Comparison of ENCODE assay signal across 22 cellular contexts in genomic region chr18:26802330-26803200, GRCh38.
"Had no signal": no experiment of that assay in that cellular context is flagged by ENCODE, and none has a peak within 500 bp of the region (broad histone marks: within the 10 kb centered on the region; RNA-seq: fewer than 3 reads in every experiment).

No MANE protein-coding gene starts in this region.

- H3K27me3 Mint-ChIP-seq: central memory CD8-positive, alpha-beta T cell; naive thymus-derived CD4-positive, alpha-beta T cell had no signal

- H3K4me1 ChIP-seq: colonic mucosa, gastroesophageal sphincter, heart left ventricle, parathyroid adenoma, sigmoid colon, stomach had no signal

- H3K27ac Mint-ChIP-seq: activated CD4-positive, alpha-beta T cell treated with anti-CD3 and anti-CD28 coated beads, Interleukin-2, amount 10 ng/mL, durations not matched to agents 24 days and 14 days; activated CD8-positive, alpha-beta T cell treated with anti-CD3 and anti-CD28 coated beads, Interleukin-2, amount 10 ng/mL, durations not matched to agents 7 days and 5 days; naive thymus-derived CD4-positive, alpha-beta T cell; stimulated activated effector memory CD8-positive, alpha-beta T cell treated with anti-CD3 and anti-CD28 coated beads, Interleukin-12 subunit alpha, Interleukin-12 subunit beta, amount 100 ng/mL, for 72 hours had no signal

- H2AFZ ChIP-seq: parathyroid adenoma had no signal

- H3K27me3 ChIP-seq: brain microvascular endothelial cell, colonic mucosa, gastroesophageal sphincter, sigmoid colon, stomach had no signal

- H3K4me3 Mint-ChIP-seq: activated CD4-positive, alpha-beta T cell treated with anti-CD3 and anti-CD28 coated beads, Interleukin-2, amount 10 ng/mL, durations not matched to agents 24 days and 14 days; activated CD8-positive, alpha-beta T cell treated with anti-CD3 and anti-CD28 coated beads, Interleukin-2, amount 10 ng/mL, durations not matched to agents 7 days and 5 days; central memory CD8-positive, alpha-beta T cell; naive thymus-derived CD4-positive, alpha-beta T cell; stimulated activated effector memory CD8-positive, alpha-beta T cell treated with anti-CD3 and anti-CD28 coated beads, Interleukin-12 subunit alpha, Interleukin-12 subunit beta, amount 100 ng/mL, for 72 hours had no signal

- H3K36me3 ChIP-seq: brain microvascular endothelial cell, colonic mucosa, gastroesophageal sphincter, heart left ventricle, sigmoid colon, stomach had no signal

- H3K9me3 ChIP-seq: colonic mucosa, sigmoid colon, stomach had no signal

- H3K4me1 Mint-ChIP-seq: activated CD4-positive, alpha-beta T cell treated with anti-CD3 and anti-CD28 coated beads, Interleukin-2, amount 10 ng/mL, durations not matched to agents 24 days and 14 days; central memory CD8-positive, alpha-beta T cell; naive thymus-derived CD4-positive, alpha-beta T cell; stimulated activated effector memory CD8-positive, alpha-beta T cell treated with anti-CD3 and anti-CD28 coated beads, Interleukin-12 subunit alpha, Interleukin-12 subunit beta, amount 100 ng/mL, for 72 hours had no signal

- H3K4me3 ChIP-seq: colonic mucosa, gastroesophageal sphincter, heart left ventricle, sigmoid colon, stomach had no signal

- H3K27ac ChIP-seq: brain microvascular endothelial cell, colonic mucosa, gastroesophageal sphincter, heart left ventricle, parathyroid adenoma, sigmoid colon, stomach had no signal

- H3K79me2 ChIP-seq: parathyroid adenoma had no signal

- H3K9ac ChIP-seq: parathyroid adenoma had no signal

- ATAC-seq: activated CD8-positive, alpha-beta T cell treated with anti-CD3 and anti-CD28 coated beads, Interleukin-2, amount 10 ng/mL, durations not matched to agents 7 days and 5 days; gastroesophageal sphincter; heart left ventricle; naive thymus-derived CD4-positive, alpha-beta T cell; stimulated activated effector memory CD8-positive, alpha-beta T cell treated with anti-CD3 and anti-CD28 coated beads, Interleukin-12 subunit alpha, Interleukin-12 subunit beta, amount 100 ng/mL, for 72 hours had no signal

- DNase-seq: activated CD4-positive, alpha-beta T cell treated with anti-CD3 and anti-CD28 coated beads, Interleukin-2, amount 10 ng/mL, durations not matched to agents 24 days and 14 days; activated CD8-positive, alpha-beta T cell treated with anti-CD3 and anti-CD28 coated beads, Interleukin-2, amount 10 ng/mL, durations not matched to agents 7 days and 5 days; activated effector memory CD4-positive, alpha-beta T cell treated with Interleukin-2 at 50 U/mL for 16 hours; activated naive CD4-positive, alpha-beta T cell treated with anti-CD3 and anti-CD28 coated beads, Interleukin-2, amount 50 U/mL, for 16 hours; activated T-cell treated with anti-CD3 and anti-CD28 coated beads, Interleukin-2, amount 50 U/mL, for 48 hours; aorta; brain microvascular endothelial cell; colonic mucosa; heart left ventricle; kidney glomerular epithelial cell; mesenchymal stem cell; naive thymus-derived CD4-positive, alpha-beta T cell; sigmoid colon; stimulated activated CD4-positive, alpha-beta T cell treated with anti-CD3 and anti-CD28 coated beads, Interleukin-4, amount 100 ng/mL, for 24 hours; stomach; T-helper 1 cell; T-helper 9 cell; trophoblast cell had no signal

- H3K36me3 Mint-ChIP-seq: naive thymus-derived CD4-positive, alpha-beta T cell; stimulated activated effector memory CD8-positive, alpha-beta T cell treated with anti-CD3 and anti-CD28 coated beads, Interleukin-12 subunit alpha, Interleukin-12 subunit beta, amount 100 ng/mL, for 72 hours had no signal
